In genomic region chr1:121483961-121484424, GRCh38 we compare ENCODE assay signal across 11 cellular contexts.
DNase-seq lines count a peak whose midpoint lies in the region; ATAC-seq and TF ChIP-seq lines count a peak whose summit lies in the region.
"Had no signal": no experiment of that assay in that cellular context is flagged by ENCODE, and none has a peak within 500 bp of the region (broad histone marks: within the 10 kb centered on the region; RNA-seq: fewer than 3 reads in every experiment).

No MANE protein-coding gene starts in this region.

- H3K27me3 Mint-ChIP-seq in activated naive CD4-positive, alpha-beta T cell treated with anti-CD3 and anti-CD28 coated beads, Interleukin-2, amount 50 U/mL, for 24 hours, result no peaks in the 10 kb centered on the region
- no peaks in the 10 kb centered on the region for H3K27me3 Mint-ChIP-seq in stimulated activated naive CD8-positive, alpha-beta T cell treated with anti-CD3 and anti-CD28 coated beads, Interleukin-15, amount 100 ng/mL, for 72 hours

- peaks cover 17% of the 10 kb centered on the region for H3K4me1 Mint-ChIP-seq in activated naive CD4-positive, alpha-beta T cell treated with anti-CD3 and anti-CD28 coated beads, Interleukin-2, amount 50 U/mL, for 24 hours
- H3K4me1 Mint-ChIP-seq in stimulated activated naive CD8-positive, alpha-beta T cell treated with anti-CD3 and anti-CD28 coated beads, Interleukin-15, amount 100 ng/mL, for 72 hours, result peaks cover 30% of the 10 kb centered on the region
- H3K4me1 Mint-ChIP-seq: stimulated activated memory B cell treated with anti-CD40 and anti-IgM and Interleukin-4, amounts not matched to agents 10 μg/mL and 1 μg/mL and 100 μg/mL, for 72 hours had no signal

- H3K36me3 Mint-ChIP-seq in activated naive CD4-positive, alpha-beta T cell treated with anti-CD3 and anti-CD28 coated beads, Interleukin-2, amount 50 U/mL, for 24 hours, result peaks cover 2% of the 10 kb centered on the region

- TF ChIP-seq CTCF in RWPE1 (conservative IDR thresholded peaks at IDR 0.05; ENCODE audit: low read depth), result no peak

- ATAC-seq in stimulated activated naive CD8-positive, alpha-beta T cell treated with anti-CD3 and anti-CD28 coated beads, Interleukin-15, amount 100 ng/mL, for 72 hours, result peak; percentile 62
- ATAC-seq: right cardiac atrium; stimulated activated memory B cell treated with anti-CD40 and anti-IgM and Interleukin-4, amounts not matched to agents 10 μg/mL and 1 μg/mL and 100 μg/mL, for 72 hours had no signal

- CTCF ChIA-PET in RWPE1 (lab: Yijun Ruan, JAX), result no interaction called here

- DNase-seq in activated naive CD4-positive, alpha-beta T cell treated with Interleukin-2 at 50 U/mL for 16 hours, result no peak
- DNase-seq in RWPE1 (ENCODE audit: low spot score) (peak; percentile 28), fibroblast of gingiva (ENCODE audit: low read depth) (peak; percentile 71), NCI-H82 (lab: John Stamatoyannopoulos, UW) (no peak), LoVo (ENCODE audit: low spot score) (no peak), SHP77 treated with DMSO at 0.1 percent for 48 hours (lab: John Stamatoyannopoulos, UW) (no peak)
- peak; percentile 19 to 20 for DNase-seq in stimulated activated naive CD8-positive, alpha-beta T cell treated with anti-CD3 and anti-CD28 coated beads, Interleukin-15, amount 100 ng/mL, for 72 hours
- DNase-seq: NCI-H1436, right cardiac atrium had no signal

- POLR2A ChIA-PET in RWPE1 (lab: Yijun Ruan, JAX; ENCODE audit: low non-redundant PET), result no interaction called here

- peaks cover 5% of the 10 kb centered on the region for H3K9me3 Mint-ChIP-seq in activated naive CD4-positive, alpha-beta T cell treated with anti-CD3 and anti-CD28 coated beads, Interleukin-2, amount 50 U/mL, for 24 hours
- H3K9me3 Mint-ChIP-seq in stimulated activated naive CD8-positive, alpha-beta T cell treated with anti-CD3 and anti-CD28 coated beads, Interleukin-15, amount 100 ng/mL, for 72 hours, result peaks cover 12 to 22% of the 10 kb centered on the region in 2 donors

- H3K4me3 Mint-ChIP-seq in activated naive CD4-positive, alpha-beta T cell treated with anti-CD3 and anti-CD28 coated beads, Interleukin-2, amount 50 U/mL, for 24 hours, result no peak overlapping the region
- peak overlapping the region in 1 of 2 donors; percentile 23 for H3K4me3 Mint-ChIP-seq in stimulated activated naive CD8-positive, alpha-beta T cell treated with anti-CD3 and anti-CD28 coated beads, Interleukin-15, amount 100 ng/mL, for 72 hours
- H3K4me3 Mint-ChIP-seq: stimulated activated memory B cell treated with anti-CD40 and anti-IgM and Interleukin-4, amounts not matched to agents 10 μg/mL and 1 μg/mL and 100 μg/mL, for 72 hours had no signal

- peak overlapping the region; percentile 79 for H3K27ac Mint-ChIP-seq in activated naive CD4-positive, alpha-beta T cell treated with anti-CD3 and anti-CD28 coated beads, Interleukin-2, amount 50 U/mL, for 24 hours
- H3K27ac Mint-ChIP-seq in stimulated activated naive CD8-positive, alpha-beta T cell treated with anti-CD3 and anti-CD28 coated beads, Interleukin-15, amount 100 ng/mL, for 72 hours, result peak overlapping the region; percentile 95 to 98
- H3K27ac Mint-ChIP-seq: stimulated activated memory B cell treated with anti-CD40 and anti-IgM and Interleukin-4, amounts not matched to agents 10 μg/mL and 1 μg/mL and 100 μg/mL, for 72 hours had no signal

- H3K27ac ChIP-seq in RWPE1, result no peak overlapping the region

Comparison
In these comparisons a context has a peak if more than half of its experiments do, and no peak if none do; other contexts are left out.
1. DNase-seq: peak in RWPE1 (single experiment), fibroblast of gingiva (single experiment) and stimulated activated naive CD8-positive, alpha-beta T cell treated with anti-CD3 and anti-CD28 coated beads, Interleukin-15, amount 100 ng/mL, for 72 hours (2 of 2); none in activated naive CD4-positive, alpha-beta T cell treated with Interleukin-2 at 50 U/mL for 16 hours (single experiment), NCI-H82 (single experiment), LoVo (single experiment) and SHP77 treated with DMSO at 0.1 percent for 48 hours (single experiment).